10 cellular contexts compared by ENCODE assay signal in genomic region chr5:37847978-37848425, GRCh38. TPM values are rescaled to one million over a fixed set of nuclear protein-coding genes. Genes with fewer than 3 reads are reported as not detected.
DNase-seq lines count a peak whose midpoint lies in the region; ATAC-seq, FAIRE-seq and TF ChIP-seq lines count a peak whose summit lies in the region.
"Had no signal": no experiment of that assay in that cellular context is flagged by ENCODE, and none has a peak within 500 bp of the region (broad histone marks: within the 10 kb centered on the region; RNA-seq: fewer than 3 reads in every experiment).

No MANE protein-coding gene starts in this region.

- peak overlapping the region; percentile 98 for H3K23ac ChIP-seq in IMR-90 (ENCODE audit: low read depth, low read length)

- H3K27me3 ChIP-seq in IMR-90 (ENCODE audit: control insufficient read depth, insufficient read depth, low read length) (no peaks in the 10 kb centered on the region), WERI-Rb-1 (ENCODE audit: insufficient read depth, low read depth, severe bottlenecking) (no peaks in the 10 kb centered on the region), psoas muscle (ENCODE audit: insufficient read depth in 3 of 3, low read length in 2 of 3) (peaks cover 0 to 5% (median 0%) of the 10 kb centered on the region in 3 donors)

- WGBS in IMR-90 (ENCODE audit: extremely low coverage in 2 of 2, insufficient read length in 1 of 2), 2 experiments, result no CpG with 5 or more reads among the region's 3 CpGs
- 36 to 42% (median 38%) methylated on average over 3 of the region's 3 CpGs for WGBS in psoas muscle, 3 donors

- H3K36me3 ChIP-seq in IMR-90 (ENCODE audit: control insufficient read depth, insufficient read depth, low read length), result no peaks in the 10 kb centered on the region
- no peaks in the 10 kb centered on the region for H3K36me3 ChIP-seq in WERI-Rb-1
- no peaks in the 10 kb centered on the region for H3K36me3 ChIP-seq in psoas muscle (ENCODE audit: insufficient read depth in 1 of 2, low read depth in 1 of 2)
- H3K36me3 ChIP-seq in kidney (ENCODE audit: control insufficient read depth in 1 of 2, insufficient read depth in 2 of 2, low read length in 2 of 2), result no peaks in the 10 kb centered on the region
- H3K36me3 ChIP-seq: lower lobe of right lung had no signal

- H3K27ac ChIP-seq in IMR-90 (ENCODE audit: insufficient read depth, low read length) (peak overlapping the region; percentile 85; the same call in 1 of the 2 replicates), WERI-Rb-1 (peak overlapping the region; percentile 48), psoas muscle (peak overlapping the region; percentile 81), kidney (ENCODE audit: low read depth in 2 of 2, low read length in 2 of 2) (no peak overlapping the region)
- H3K27ac ChIP-seq: lower lobe of right lung, SK-N-MC had no signal

- H2AK5ac ChIP-seq in IMR-90 (ENCODE audit: low read depth, low read length), result peak overlapping the region; percentile 76; the same call in 1 of the 2 replicates

- peak overlapping the region; percentile 81; the same call in 2 of the 3 replicates for H2BK15ac ChIP-seq in IMR-90 (ENCODE audit: low read depth, low read length)

- in situ Hi-C loops in IMR-90 (cut with MboI; ENCODE audit: low sequenced_read_pairs), result no loop called here

- no peaks in the 10 kb centered on the region for H4K20me1 ChIP-seq in IMR-90 (ENCODE audit: insufficient read depth, low read length)

- H3K4me1 ChIP-seq in IMR-90 (ENCODE audit: control insufficient read depth, insufficient read depth, low read length) (peaks cover 2% of the 10 kb centered on the region; the same call in 1 of the 2 replicates), psoas muscle (peaks cover 22% of the 10 kb centered on the region), kidney (ENCODE audit: control insufficient read depth in 1 of 2, insufficient read depth in 1 of 2, low read depth in 1 of 2, low read length in 2 of 2) (no peaks in the 10 kb centered on the region)
- H3K4me1 ChIP-seq: lower lobe of right lung had no signal

- H3K79me1 ChIP-seq in IMR-90 (ENCODE audit: low read depth in 1 of 2, low read length in 2 of 2), result no peaks in the 10 kb centered on the region

- H2BK120ac ChIP-seq in IMR-90 (ENCODE audit: low read depth, low read length), result peak overlapping the region; percentile 99

- peak overlapping the region; percentile 90 for H2AFZ ChIP-seq in IMR-90 (replicated peaks; ENCODE audit: low read length, poor library complexity)

- CTCF ChIA-PET in IMR-90 (lab: Yijun Ruan, JAX), result interaction anchor here (1.6 kb wide), 1 partner anchor 9 kb away, joined by 5 read pairs; no protein-coding TSS in a partner anchor

- peak overlapping the region; percentile 99 for H2BK20ac ChIP-seq in IMR-90 (ENCODE audit: low read depth, low read length)

- H2AK9ac ChIP-seq in IMR-90 (replicated peaks; ENCODE audit: low read depth, low read length, poor library complexity), result peak overlapping the region; percentile 94

- peaks cover 4% of the 10 kb centered on the region; the same call in 1 of the 2 replicates for H3K9me1 ChIP-seq in IMR-90 (ENCODE audit: insufficient read depth, low read length)

- FAIRE-seq in kidney (lab: Jason Lieb, UNC), result no peak

- TF ChIP-seq CTCF in IMR-90 (conservative IDR thresholded peaks at IDR 0.05; ENCODE audit: low read depth, low read length) (no peak), WERI-Rb-1 (IDR thresholded peaks at IDR 0.05; ENCODE audit: low read depth, low read length) (no peak), psoas muscle (IDR thresholded peaks at IDR 0.05) (no peak), kidney (IDR thresholded peaks at IDR 0.05; ENCODE audit: borderline replicate concordance, extremely low read depth, insufficient read depth) (no peak)

- peak overlapping the region; percentile 99 for H3K14ac ChIP-seq in IMR-90 (replicated peaks; ENCODE audit: low read depth, low read length)

- peak overlapping the region; percentile 98 for H3K4ac ChIP-seq in IMR-90 (ENCODE audit: low read depth, low read length)

- H3K9ac ChIP-seq in IMR-90 (ENCODE audit: low read depth, low read length) (no peak overlapping the region), kidney (ENCODE audit: low read length in 2 of 2) (no peak overlapping the region)

- H4K8ac ChIP-seq in IMR-90 (ENCODE audit: low read depth in 2 of 2, low read length in 2 of 2), result peak overlapping the region; percentile 33 to 99; a peak in 3 of 4 replicates

- H3K18ac ChIP-seq in IMR-90 (ENCODE audit: low read depth, low read length), result peak overlapping the region; percentile 90

- ATAC-seq in IMR-90 (ENCODE audit: low read depth) (peak; percentile 91), psoas muscle (peak; percentile 57 to 94 (median 92))

- peak overlapping the region; percentile 95 for H4K91ac ChIP-seq in IMR-90 (ENCODE audit: insufficient read depth, low read depth, low read length)

- H3K4me3 ChIP-seq in IMR-90 (ENCODE audit: insufficient read depth, low read depth, low read length) (no peak overlapping the region), WERI-Rb-1 (ENCODE audit: low read depth, low read length) (no peak overlapping the region), psoas muscle (no peak overlapping the region), kidney (ENCODE audit: low read length in 2 of 2) (no peak overlapping the region)
- H3K4me3 ChIP-seq: lower lobe of right lung, SK-N-MC had no signal

- peak overlapping the region; percentile 100 for H2BK5ac ChIP-seq in IMR-90 (ENCODE audit: low read depth, low read length, poor library complexity, severe bottlenecking)

- DNase-seq in NCI-H82 (lab: John Stamatoyannopoulos, UW) (peak; percentile 7), NCI-H82 treated with DMSO at 0.1 percent for 48 hours (lab: John Stamatoyannopoulos, UW; ENCODE audit: unreplicated experiment) (no peak), IMR-90 (peak; percentile 77), WERI-Rb-1 (peak; percentile 52), psoas muscle (peak in 1 of 2 donors; percentile 51), NCI-H146 treated with DMSO at 0.1 percent for 48 hours (lab: John Stamatoyannopoulos, UW; ENCODE audit: unreplicated experiment) (no peak), kidney (no peak)
- no peak for DNase-seq in activated CD4-positive, CD25-positive, alpha-beta regulatory T cell treated with anti-CD3 and anti-CD28 coated beads, Interleukin-2, amount 50 U/mL, for 72 hours
- DNase-seq: lower lobe of right lung had no signal

- intact Hi-C loops in IMR-90 (cut with micrococcal nuclease) (no loop called here), psoas muscle (cut with DNase I) (loop anchor here in 1 of 2 donors (10.0 kb wide), 1 partner anchor 317 kb away; no protein-coding TSS in a partner anchor), kidney (cut with DNase I) (no loop called here)

- H3K9me3 ChIP-seq in IMR-90 (ENCODE audit: control insufficient read depth, insufficient read depth, low read length), result no peaks in the 10 kb centered on the region
- H3K9me3 ChIP-seq in WERI-Rb-1 (ENCODE audit: severe bottlenecking), result no peaks in the 10 kb centered on the region
- H3K9me3 ChIP-seq in psoas muscle, result no peaks in the 10 kb centered on the region
- H3K9me3 ChIP-seq in kidney (ENCODE audit: control insufficient read depth in 1 of 2, low read length in 2 of 2), result no peaks in the 10 kb centered on the region
- H3K9me3 ChIP-seq: lower lobe of right lung had no signal

- TF ChIP-seq POLR2A in IMR-90 (IDR thresholded peaks at IDR 0.05; ENCODE audit: low read depth, low read length), result no peak

- dilution Hi-C loops in IMR-90 (cut with HindIII; ENCODE audit: low sequenced_read_pairs, unreplicated experiment), result no loop called here

- no TSS peak for BruUV-seq in IMR-90 (replicated peaks; lab: Mats Ljungman, UMichigan)

- peak overlapping the region; percentile 84 for H3K56ac ChIP-seq in IMR-90 (ENCODE audit: extremely low read depth, insufficient read depth, low read length)

- POLR2A ChIA-PET in IMR-90 (lab: Charles Lee; ENCODE audit: unreplicated experiment), result interaction anchor here (0.5 kb wide), 1 partner anchor 211 kb away, joined by 3 read pairs; no protein-coding TSS in a partner anchor

- no peak for TF ChIP-seq RAD21 in IMR-90 (IDR thresholded peaks at IDR 0.05; ENCODE audit: low read length)

- no peak overlapping the region for H3K4me2 ChIP-seq in IMR-90 (ENCODE audit: low read depth, low read length)

- H4K5ac ChIP-seq in IMR-90 (ENCODE audit: low read depth, low read length), result peak overlapping the region; percentile 71

TF ChIP-seq in IMR-90, 13 proteins besides CTCF, POLR2A, EP300 and RAD21:
- TF ChIP-seq USF2 (IDR thresholded peaks at IDR 0.05; ENCODE audit: low read depth, low read length), result no peak
- no peak for TF ChIP-seq FOS (IDR thresholded peaks at IDR 0.05; ENCODE audit: low read depth, low read length)
- TF ChIP-seq CEBPB (IDR thresholded peaks at IDR 0.05; ENCODE audit: low read depth, low read length), result peak; percentile 63
- TF ChIP-seq MXI1 (IDR thresholded peaks at IDR 0.05; ENCODE audit: borderline replicate concordance, low read depth, low read length), result no peak
- no peak for TF ChIP-seq MAFK (IDR thresholded peaks at IDR 0.05; ENCODE audit: low read depth, low read length)

RNA-seq across cellular contexts. Expression of gene GDNF, which starts 8.2 kb away (rescaled TPM):
- total RNA-seq in IMR-90 (2012; rRNA removed) (0.18 and 0.28 TPM in 2 replicates), psoas muscle (100 to 1,000 TPM in 1 of 4 donors, 10 to 100 TPM in 3; 14.5 to 155 (median 52.9) TPM), kidney (0.88 TPM)
- polyA plus RNA-seq in IMR-90 (2012; rRNA removed) (0.82 and 0.85 TPM in 2 replicates), psoas muscle (1 to 10 TPM in 2 of 3 donors, under 1 TPM in 1; 0.43 to 7.0 (median 1.9) TPM), kidney (ENCODE audit: insufficient read depth, low read depth, low replicate concordance) (0.34 TPM)
- 0.35 and 0.68 TPM in 2 replicates for polyA plus RNA-seq in IMR-90 (2012; cell fraction: cytosol; rRNA removed)
- polyA plus RNA-seq in IMR-90 (2012; cell fraction: nucleus; rRNA removed; ENCODE audit: low replicate concordance), result 1.6 and 3.3 TPM in 2 replicates
- total RNA-seq: lower lobe of right lung had no signal

Comparison
In these comparisons a context has a peak if more than half of its experiments do, and no peak if none do; other contexts are left out.
1. DNase-seq: peak in NCI-H82 (single experiment), IMR-90 (single experiment) and WERI-Rb-1 (single experiment); none in NCI-H82 treated with DMSO at 0.1 percent for 48 hours (single experiment), NCI-H146 treated with DMSO at 0.1 percent for 48 hours (single experiment), activated CD4-positive, CD25-positive, alpha-beta regulatory T cell treated with anti-CD3 and anti-CD28 coated beads, Interleukin-2, amount 50 U/mL, for 72 hours (single experiment) and kidney (single experiment).
2. H3K27ac ChIP-seq: peak in IMR-90 (single experiment), WERI-Rb-1 (single experiment) and psoas muscle (single experiment); none in kidney (0 of 2).